9 cellular contexts compared by ENCODE assay signal in the genomic region with DNA sequence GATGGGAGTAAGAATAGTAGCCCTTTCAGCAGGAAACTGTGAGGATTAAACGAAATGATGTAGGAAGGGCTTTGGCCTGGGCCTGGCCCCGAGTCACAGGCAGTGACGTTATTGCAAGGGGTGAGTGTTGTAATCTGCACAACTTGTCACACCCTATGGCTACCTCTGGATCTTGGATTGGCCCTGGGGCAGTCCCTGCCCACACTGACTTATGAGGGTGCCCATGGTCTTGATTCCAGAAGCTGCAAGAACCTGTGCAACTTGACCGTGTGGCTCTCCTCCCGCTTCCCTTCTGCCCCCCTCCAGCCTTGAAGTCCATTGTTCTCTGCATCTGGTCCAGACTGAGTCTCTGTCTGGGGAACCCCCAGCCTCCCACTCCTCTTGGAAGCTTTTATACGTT. TPM values are rescaled to one million over a fixed set of nuclear protein-coding genes. Genes with fewer than 3 reads are reported as not detected.
DNase-seq lines count a peak whose midpoint lies in the region; ATAC-seq lines count a peak whose summit lies in the region.
"Had no signal": no experiment of that assay in that cellular context is flagged by ENCODE, and none has a peak within 500 bp of the region (broad histone marks: within the 10 kb centered on the region; RNA-seq: fewer than 3 reads in every experiment).

No MANE protein-coding gene starts in this region.

- no peaks in the 10 kb centered on the region for H3K27me3 Mint-ChIP-seq in activated T-helper 2 cell treated with anti-CD3 and anti-CD28 coated beads, Interferon-gamma antibody, Interleukin-2, Interleukin-4, amounts not matched to agents 10 μg/mL and 5 μg/mL and 100 μg/mL, durations not matched to agents 14 hours and 24 hours and 36 hours (ENCODE audit: low read depth)

- no peaks in the 10 kb centered on the region for H3K9me3 Mint-ChIP-seq in activated T-helper 2 cell treated with anti-CD3 and anti-CD28 coated beads, Interferon-gamma antibody, Interleukin-2, Interleukin-4, amounts not matched to agents 10 μg/mL and 5 μg/mL and 100 μg/mL, durations not matched to agents 14 hours and 24 hours and 36 hours

- H3K4me3 Mint-ChIP-seq in activated T-helper 2 cell treated with anti-CD3 and anti-CD28 coated beads, Interferon-gamma antibody, Interleukin-2, Interleukin-4, amounts not matched to agents 10 μg/mL and 5 μg/mL and 100 μg/mL, durations not matched to agents 14 hours and 24 hours and 36 hours (ENCODE audit: low read depth), result peak overlapping the region; percentile 77

- peak; percentile 17 for DNase-seq in stimulated activated CD4-positive, alpha-beta T cell treated with anti-CD3 and anti-CD28 coated beads, Interleukin-4, amount 100 ng/mL, for 24 hours
- DNase-seq in stimulated activated CD4-positive, alpha-beta T cell treated with anti-CD3 and anti-CD28 coated beads, Interleukin-4, amount 100 ng/mL, for 1 hour, result no peak
- no peak for DNase-seq in activated T-helper 2 cell treated with anti-CD3 and anti-CD28 coated beads, Interferon-gamma antibody, Interleukin-2, Interleukin-4, amounts not matched to agents 10 μg/mL and 5 μg/mL and 100 μg/mL, durations not matched to agents 14 hours and 24 hours and 36 hours (ENCODE audit: low spot score)
- no peak for DNase-seq in left ventricle myocardium superior
- no peak for DNase-seq in amniotic stem cell (lab: John Stamatoyannopoulos, UW)
- DNase-seq in SKM-1 (lab: John Stamatoyannopoulos, UW; ENCODE audit: unreplicated experiment), result no peak
- DNase-seq: NCI-H1092 had no signal

- H3K4me1 Mint-ChIP-seq in activated T-helper 2 cell treated with anti-CD3 and anti-CD28 coated beads, Interferon-gamma antibody, Interleukin-2, Interleukin-4, amounts not matched to agents 10 μg/mL and 5 μg/mL and 100 μg/mL, durations not matched to agents 14 hours and 24 hours and 36 hours (ENCODE audit: low read depth), result peaks cover 35% of the 10 kb centered on the region

- peak overlapping the region; percentile 90 for H3K27ac Mint-ChIP-seq in activated T-helper 2 cell treated with anti-CD3 and anti-CD28 coated beads, Interferon-gamma antibody, Interleukin-2, Interleukin-4, amounts not matched to agents 10 μg/mL and 5 μg/mL and 100 μg/mL, durations not matched to agents 14 hours and 24 hours and 36 hours

- ATAC-seq in left ventricle myocardium superior, result peak; percentile 54
- no peak for ATAC-seq in HG02623 (IDR thresholded peaks at IDR 0.05; ENCODE audit: unreplicated experiment)
- no peak for ATAC-seq in HG02840 (IDR thresholded peaks at IDR 0.05; ENCODE audit: low FRiP score, unreplicated experiment)

- no peaks in the 10 kb centered on the region for H3K36me3 Mint-ChIP-seq in activated T-helper 2 cell treated with anti-CD3 and anti-CD28 coated beads, Interferon-gamma antibody, Interleukin-2, Interleukin-4, amounts not matched to agents 10 μg/mL and 5 μg/mL and 100 μg/mL, durations not matched to agents 14 hours and 24 hours and 36 hours (ENCODE audit: low read depth)

- intact Hi-C loops in activated T-helper 2 cell treated with anti-CD3 and anti-CD28 coated beads, Interferon-gamma antibody, Interleukin-2, Interleukin-4, amounts not matched to agents 10 μg/mL and 5 μg/mL and 100 μg/mL, durations not matched to agents 14 hours and 24 hours and 36 hours (cut with micrococcal nuclease), result no loop called here
- intact Hi-C loops in left ventricle myocardium superior (cut with micrococcal nuclease), result loop anchor here (5.0 kb wide), 1 partner anchor 261 kb away; no protein-coding TSS in a partner anchor

RNA-seq across cellular contexts. Expression of gene PCDH12, which starts 0.8 kb away (rescaled TPM):
- 1.1 and 1.3 TPM in 2 replicates for total RNA-seq in activated T-helper 2 cell treated with anti-CD3 and anti-CD28 coated beads, Interferon-gamma antibody, Interleukin-2, Interleukin-4, amounts not matched to agents 10 μg/mL and 5 μg/mL and 100 μg/mL, durations not matched to agents 14 hours and 24 hours and 36 hours
- total RNA-seq in left ventricle myocardium superior, result 11.1 TPM

RNA-seq across cellular contexts. Expression of gene RNF14, which starts 10.1 kb away (rescaled TPM):
- total RNA-seq in activated T-helper 2 cell treated with anti-CD3 and anti-CD28 coated beads, Interferon-gamma antibody, Interleukin-2, Interleukin-4, amounts not matched to agents 10 μg/mL and 5 μg/mL and 100 μg/mL, durations not matched to agents 14 hours and 24 hours and 36 hours, result 22.0 and 24.1 TPM in 2 replicates
- 99.8 TPM for total RNA-seq in left ventricle myocardium superior

RNA-seq across cellular contexts. Expression of gene DELE1, which starts 35.1 kb away (rescaled TPM):
- total RNA-seq in activated T-helper 2 cell treated with anti-CD3 and anti-CD28 coated beads, Interferon-gamma antibody, Interleukin-2, Interleukin-4, amounts not matched to agents 10 μg/mL and 5 μg/mL and 100 μg/mL, durations not matched to agents 14 hours and 24 hours and 36 hours, result 74.1 and 76.8 TPM in 2 replicates
- total RNA-seq in left ventricle myocardium superior, result 107 TPM

RNA-seq across cellular contexts. Expression of gene GNPDA1, which starts 54.1 kb away (rescaled TPM):
- 35.8 and 43.7 TPM in 2 replicates for total RNA-seq in activated T-helper 2 cell treated with anti-CD3 and anti-CD28 coated beads, Interferon-gamma antibody, Interleukin-2, Interleukin-4, amounts not matched to agents 10 μg/mL and 5 μg/mL and 100 μg/mL, durations not matched to agents 14 hours and 24 hours and 36 hours
- total RNA-seq in left ventricle myocardium superior, result 20.2 TPM
